In genomic region chr6:166623318-166623717, GRCh38 we compare ENCODE assay signal across 16 cellular contexts. TPM values are rescaled to one million over a fixed set of nuclear protein-coding genes. Genes with fewer than 3 reads are reported as not detected.
DNase-seq lines count a peak whose midpoint lies in the region; ATAC-seq and TF ChIP-seq lines count a peak whose summit lies in the region.
"Had no signal": no experiment of that assay in that cellular context is flagged by ENCODE, and none has a peak within 500 bp of the region (broad histone marks: within the 10 kb centered on the region; RNA-seq: fewer than 3 reads in every experiment).

No MANE protein-coding gene starts in this region.

- H3F3A ChIP-seq in neural progenitor cell (ENCODE audit: low read depth): peaks cover 13% of the 10 kb centered on the region

- H3K27ac Mint-ChIP-seq in neural crest cell (ENCODE audit: unreplicated experiment) (no peak overlapping the region), neural progenitor cell (no peak overlapping the region)
- H3K27ac Mint-ChIP-seq: CD8-positive, alpha-beta T cell; stimulated activated naive CD8-positive, alpha-beta T cell treated with anti-CD3 and anti-CD28 coated beads, Interleukin-15, Interleukin-2, amounts not matched to agents 100 ng/mL and 50 ng/mL, for 24 hours had no signal

- H3K4me1 ChIP-seq in right cardiac atrium (ENCODE audit: control insufficient read depth, insufficient read depth, low read length): peaks cover 22% of the 10 kb centered on the region
- peaks cover 5 to 17% of the 10 kb centered on the region in 2 donors for H3K4me1 ChIP-seq in esophagus (ENCODE audit: control insufficient read depth in 2 of 2, insufficient read depth in 2 of 2, low read length in 1 of 2)
- H3K4me1 ChIP-seq in neural progenitor cell: peaks cover 9% of the 10 kb centered on the region

- peaks cover 3% of the 10 kb centered on the region for H3K27me3 Mint-ChIP-seq in neural crest cell (ENCODE audit: low read depth)
- peaks cover 3% of the 10 kb centered on the region for H3K27me3 Mint-ChIP-seq in neural progenitor cell (ENCODE audit: insufficient read depth, low read depth)

- 80% methylated on average over 5 of the region's 5 CpGs for WGBS in right cardiac atrium
- WGBS in esophagus, 2 donors: 78 to 80% methylated on average over 5 of the region's 5 CpGs

- H3K9me3 ChIP-seq in right cardiac atrium (ENCODE audit: control insufficient read depth, low read length) (no peaks in the 10 kb centered on the region), esophagus (ENCODE audit: control insufficient read depth in 2 of 2, insufficient read depth in 1 of 2, low read depth in 1 of 2, low read length in 1 of 2) (peaks cover 0 to 3% of the 10 kb centered on the region in 2 donors), neural progenitor cell (ENCODE audit: low read depth) (no peaks in the 10 kb centered on the region)
- H3K9me3 ChIP-seq: SJSA1 had no signal

- no peaks in the 10 kb centered on the region for H3K9me3 Mint-ChIP-seq in neural crest cell
- no peaks in the 10 kb centered on the region for H3K9me3 Mint-ChIP-seq in neural progenitor cell
- H3K9me3 Mint-ChIP-seq: CD8-positive, alpha-beta T cell; stimulated activated naive CD8-positive, alpha-beta T cell treated with anti-CD3 and anti-CD28 coated beads, Interleukin-15, Interleukin-2, amounts not matched to agents 100 ng/mL and 50 ng/mL, for 24 hours had no signal

- peaks cover 7% of the 10 kb centered on the region for H3K36me3 Mint-ChIP-seq in neural crest cell (ENCODE audit: low read depth)
- H3K36me3 Mint-ChIP-seq in neural progenitor cell: peaks cover 8% of the 10 kb centered on the region

- peaks cover 21% of the 10 kb centered on the region for H4K20me1 ChIP-seq in neural progenitor cell (ENCODE audit: low read depth)

- ATAC-seq in right cardiac atrium: no peak
- ATAC-seq: CD8-positive, alpha-beta T cell had no signal

- H3K36me3 ChIP-seq in esophagus (ENCODE audit: control insufficient read depth in 2 of 2, insufficient read depth in 2 of 2, low read length in 1 of 2) (peaks cover 2 to 4% of the 10 kb centered on the region in 2 donors), neural progenitor cell (no peaks in the 10 kb centered on the region)

- peak overlapping the region; percentile 67 for H3K4me3 Mint-ChIP-seq in neural crest cell
- H3K4me3 Mint-ChIP-seq in neural progenitor cell: no peak overlapping the region
- H3K4me3 Mint-ChIP-seq: CD8-positive, alpha-beta T cell; stimulated activated naive CD8-positive, alpha-beta T cell treated with anti-CD3 and anti-CD28 coated beads, Interleukin-15, Interleukin-2, amounts not matched to agents 100 ng/mL and 50 ng/mL, for 24 hours had no signal

- no peak overlapping the region for H3K4me3 ChIP-seq in right cardiac atrium (ENCODE audit: low read length)
- no peak overlapping the region for H3K4me3 ChIP-seq in esophagus (ENCODE audit: low read depth in 1 of 2, low read length in 2 of 2)
- H3K4me3 ChIP-seq in neural progenitor cell: no peak overlapping the region
- H3K4me3 ChIP-seq: SJSA1 had no signal

- intact Hi-C loops in right cardiac atrium (cut with DNase I) (loop anchor here in 2 of 4 donors (10.0 kb wide), 1 partner anchor 69 kb away; no protein-coding TSS in a partner anchor), cardiac septum (cut with DNase I) (no loop called here)

- DNase-seq in right cardiac atrium (no peak), cardiac septum (ENCODE audit: low spot score) (no peak), neural crest cell (ENCODE audit: low read depth, low spot score) (no peak), NCI-H1092 (lab: John Stamatoyannopoulos, UW) (no peak), NCI-H1436 treated with DMSO at 0.1 percent for 48 hours (lab: John Stamatoyannopoulos, UW) (no peak), neural progenitor cell (ENCODE audit: low spot score) (no peak), NCI-H82 treated with DMSO at 0.1 percent for 48 hours (lab: John Stamatoyannopoulos, UW; ENCODE audit: unreplicated experiment) (no peak)
- DNase-seq: activated CD4-positive, alpha-beta T cell treated with anti-CD3 and anti-CD28 coated beads for 1 hour; activated naive CD4-positive, alpha-beta T cell; dermis blood vessel endothelial cell; NCI-H1417 treated with DMSO at 0.1 percent for 48 hours; NCI-H510A had no signal

- no peak for TF ChIP-seq CTCF in neural crest cell (conservative IDR thresholded peaks at IDR 0.05)
- no peak for TF ChIP-seq CTCF in neural progenitor cell (IDR thresholded peaks at IDR 0.05)

- no peak overlapping the region for H2AFZ ChIP-seq in neural progenitor cell (replicated peaks)

- H3K27me3 ChIP-seq in right cardiac atrium (ENCODE audit: control insufficient read depth, insufficient read depth) (no peaks in the 10 kb centered on the region), esophagus (ENCODE audit: control insufficient read depth in 1 of 2, insufficient read depth in 2 of 2, low read length in 2 of 2) (no peaks in the 10 kb centered on the region), neural progenitor cell (peaks cover 19% of the 10 kb centered on the region)
- H3K27me3 ChIP-seq: SJSA1 had no signal

- H3K4me1 Mint-ChIP-seq in neural crest cell (peaks cover 33% of the 10 kb centered on the region), neural progenitor cell (peaks cover 25% of the 10 kb centered on the region)

- H3K4me2 ChIP-seq in neural progenitor cell: no peak overlapping the region

- peaks cover 24% of the 10 kb centered on the region for H3K79me2 ChIP-seq in neural progenitor cell (ENCODE audit: low read depth)

- no peak overlapping the region for H3K9ac ChIP-seq in neural progenitor cell

- H3K27ac ChIP-seq in right cardiac atrium (ENCODE audit: low read length): peak overlapping the region; percentile 38
- peak overlapping the region; percentile 33 to 52 for H3K27ac ChIP-seq in esophagus (ENCODE audit: low read depth in 2 of 2, low read length in 1 of 2)
- no peak overlapping the region for H3K27ac ChIP-seq in neural progenitor cell
- H3K27ac ChIP-seq: SJSA1 had no signal

RNA-seq across cellular contexts. Expression of gene RPS6KA2, which starts 3.7 kb away (rescaled TPM):
- total RNA-seq in right cardiac atrium: 10 to 100 TPM; 53.1 to 80.9 (median 67.9) TPM
- 34.0 TPM for polyA plus RNA-seq in right cardiac atrium
- total RNA-seq in cardiac septum: 103 TPM
- polyA plus RNA-seq in esophagus: 1 to 10 TPM; 5.7 to 8.7 TPM
- total RNA-seq in neural crest cell: 32.6 and 33.7 TPM in 2 replicates
- 8.2 and 14.3 TPM in 2 replicates for total RNA-seq in neural progenitor cell (ENCODE audit: low replicate concordance)

RNA-seq across cellular contexts. Expression of gene RAMACL, which starts 36.8 kb away (rescaled TPM):
- total RNA-seq in right cardiac atrium (1 to 10 TPM in 1 of 4 donors, under 1 TPM in 3; 0.31 to 1.0 (median 0.61) TPM), cardiac septum (1.4 TPM), neural crest cell (0.70 and 0.98 TPM in 2 replicates), neural progenitor cell (ENCODE audit: low replicate concordance) (0.19 and 0.56 TPM in 2 replicates)
- polyA plus RNA-seq in right cardiac atrium (0.38 TPM), esophagus (under 1 TPM; 0.16 to 0.26 TPM)
